ENCODE assay signal across 9 cellular contexts in genomic region chr13:53200498-53201453, GRCh38.
DNase-seq lines count a peak whose midpoint lies in the region; ATAC-seq, FAIRE-seq and TF ChIP-seq lines count a peak whose summit lies in the region.
"Had no signal": no experiment of that assay in that cellular context is flagged by ENCODE, and none has a peak within 500 bp of the region (broad histone marks: within the 10 kb centered on the region; RNA-seq: fewer than 3 reads in every experiment).

No MANE protein-coding gene starts in this region.

- peak; percentile 89 to 99 (median 96) for ATAC-seq in pancreas
- no peak for ATAC-seq in HG02840 (IDR thresholded peaks at IDR 0.05; ENCODE audit: low FRiP score, unreplicated experiment)
- ATAC-seq in HG03039 (IDR thresholded peaks at IDR 0.05; ENCODE audit: unreplicated experiment), result no peak
- ATAC-seq in HG02759 (IDR thresholded peaks at IDR 0.05; ENCODE audit: unreplicated experiment), result no peak

- H3K27ac ChIP-seq in pancreas, result no peak overlapping the region

- H3K4me3 ChIP-seq in NT2/D1 (ENCODE audit: insufficient read length, low read depth), result no peak overlapping the region
- H3K4me3 ChIP-seq in pancreas, result peak overlapping the region in 1 of 4 donors; percentile 12

- H3K9ac ChIP-seq in ES-I3 (ENCODE audit: low read depth, low read length) (peak overlapping the region; percentile 36; the same call in 1 of the 2 replicates), NT2/D1 (ENCODE audit: insufficient read length, low read depth) (no peak overlapping the region)

- intact Hi-C loops in pancreas (cut with DNase I), result no loop called here

- no peak for FAIRE-seq in pancreas (lab: Jason Lieb, UNC)

- no peaks in the 10 kb centered on the region for H3K9me3 ChIP-seq in ES-I3 (ENCODE audit: control insufficient read depth, insufficient read depth, low read length)
- no peaks in the 10 kb centered on the region for H3K9me3 ChIP-seq in NT2/D1 (ENCODE audit: insufficient read depth, low read length)
- no peaks in the 10 kb centered on the region for H3K9me3 ChIP-seq in pancreas

- peaks cover 7% of the 10 kb centered on the region for H3K27me3 ChIP-seq in NT2/D1 (ENCODE audit: insufficient read depth, insufficient read length)
- peaks cover 0 to 26% (median 8%) of the 10 kb centered on the region in 4 donors for H3K27me3 ChIP-seq in pancreas

- TF ChIP-seq CTCF in pancreas (IDR thresholded peaks at IDR 0.05), result peak; percentile 60 to 75 (median 72)

- H3K36me3 ChIP-seq in ES-I3 (ENCODE audit: insufficient read depth, low read length) (no peaks in the 10 kb centered on the region), NT2/D1 (ENCODE audit: insufficient read depth, insufficient read length, low read length) (no peaks in the 10 kb centered on the region), pancreas (no peaks in the 10 kb centered on the region)

- no peaks in the 10 kb centered on the region for H3K4me1 ChIP-seq in ES-I3 (ENCODE audit: insufficient read depth, low read length)
- no peaks in the 10 kb centered on the region for H3K4me1 ChIP-seq in NT2/D1 (ENCODE audit: insufficient read depth, insufficient read length)
- H3K4me1 ChIP-seq in pancreas, result no peaks in the 10 kb centered on the region

- DNase-seq in NT2/D1 (ENCODE audit: low read depth, low spot score) (peak; percentile 47), germinal center (ENCODE audit: low spot score) (peak; percentile 6), pancreas (peak; percentile 39 to 92 (median 74)), cortex of kidney (lab: John Stamatoyannopoulos, UW) (no peak)
- DNase-seq: NCI-H446 had no signal

- WGBS in pancreas, 2 donors, result 10 to 13% methylated on average over 105 to 121 of the region's 121 CpGs

Comparison
In these comparisons a context has a peak if more than half of its experiments do, and no peak if none do; other contexts are left out.
1. ATAC-seq: peak in pancreas (4 of 4); none in HG02840 (single experiment), HG03039 (single experiment) and HG02759 (single experiment).